9 cellular contexts compared by ENCODE assay signal in genomic region chr17:2137342-2138098, GRCh38.
DNase-seq lines count a peak whose midpoint lies in the region; ATAC-seq and TF ChIP-seq lines count a peak whose summit lies in the region.
"Had no signal": no experiment of that assay in that cellular context is flagged by ENCODE, and none has a peak within 500 bp of the region (broad histone marks: within the 10 kb centered on the region; RNA-seq: fewer than 3 reads in every experiment).

No MANE protein-coding gene starts in this region.

- H3K9me3 Mint-ChIP-seq in stimulated activated naive CD8-positive, alpha-beta T cell treated with anti-CD3 and anti-CD28 coated beads, Interleukin-15, amount 100 ng/mL, for 72 hours: no peaks in the 10 kb centered on the region

- no peaks in the 10 kb centered on the region for H3K9me3 ChIP-seq in NT2/D1 (ENCODE audit: insufficient read depth, low read length)
- H3K9me3 ChIP-seq: heart left ventricle had no signal

- no peak overlapping the region for H3K27ac ChIP-seq in foreskin keratinocyte

- ATAC-seq in foreskin keratinocyte: peak; percentile 86
- no peak for ATAC-seq in stimulated activated naive CD8-positive, alpha-beta T cell treated with anti-CD3 and anti-CD28 coated beads, Interleukin-15, amount 100 ng/mL, for 72 hours
- no peak for ATAC-seq in GM21367 (IDR thresholded peaks at IDR 0.05; ENCODE audit: unreplicated experiment)

- TF ChIP-seq CTCF in foreskin keratinocyte (conservative IDR thresholded peaks at IDR 0.05): no peak

- H3K9ac ChIP-seq in NT2/D1 (ENCODE audit: insufficient read length, low read depth): no peak overlapping the region

- no peak overlapping the region for H3K4me3 ChIP-seq in NT2/D1 (ENCODE audit: insufficient read length, low read depth)
- H3K4me3 ChIP-seq: heart left ventricle had no signal

- H3K4me1 ChIP-seq in NT2/D1 (ENCODE audit: insufficient read depth, insufficient read length) (no peaks in the 10 kb centered on the region), foreskin keratinocyte (peaks cover 16% of the 10 kb centered on the region)

- H3K27me3 ChIP-seq in NT2/D1 (ENCODE audit: insufficient read depth, insufficient read length): no peaks in the 10 kb centered on the region
- no peaks in the 10 kb centered on the region for H3K27me3 ChIP-seq in foreskin keratinocyte
- H3K27me3 ChIP-seq: heart left ventricle had no signal

- H3K27me3 Mint-ChIP-seq in stimulated activated naive CD8-positive, alpha-beta T cell treated with anti-CD3 and anti-CD28 coated beads, Interleukin-15, amount 100 ng/mL, for 72 hours: no peaks in the 10 kb centered on the region

- H3K4me1 Mint-ChIP-seq in stimulated activated naive CD8-positive, alpha-beta T cell treated with anti-CD3 and anti-CD28 coated beads, Interleukin-15, amount 100 ng/mL, for 72 hours: peaks cover 30% of the 10 kb centered on the region

- H3K36me3 ChIP-seq in NT2/D1 (ENCODE audit: insufficient read depth, insufficient read length, low read length): no peaks in the 10 kb centered on the region

- DNase-seq in AG08395 (ENCODE audit: low spot score): peak; percentile 88
- DNase-seq in GM19238 (ENCODE audit: insufficient read length, low spot score): peak; percentile 47
- peak; percentile 56 for DNase-seq in NT2/D1 (ENCODE audit: low read depth, low spot score)
- peak; percentile 43 to 70 for DNase-seq in foreskin keratinocyte
- DNase-seq in stimulated activated naive CD8-positive, alpha-beta T cell treated with anti-CD3 and anti-CD28 coated beads, Interleukin-15, amount 100 ng/mL, for 72 hours: no peak
- DNase-seq in middle frontal gyrus (ENCODE audit: extremely low spot score, low spot score): no peak
- no peak for DNase-seq in activated CD4-positive, alpha-beta T cell treated with anti-CD3 and anti-CD28 coated beads, Interleukin-2, amount 50 U/mL, for 4 hours

- peak overlapping the region; percentile 41 to 81 for H3K27ac Mint-ChIP-seq in stimulated activated naive CD8-positive, alpha-beta T cell treated with anti-CD3 and anti-CD28 coated beads, Interleukin-15, amount 100 ng/mL, for 72 hours

- no peak overlapping the region for H3K4me3 Mint-ChIP-seq in stimulated activated naive CD8-positive, alpha-beta T cell treated with anti-CD3 and anti-CD28 coated beads, Interleukin-15, amount 100 ng/mL, for 72 hours

Comparison
In these comparisons a context has a peak if more than half of its experiments do, and no peak if none do; other contexts are left out.
1. DNase-seq: peak in AG08395 (single experiment), GM19238 (single experiment), NT2/D1 (single experiment) and foreskin keratinocyte (2 of 2); none in stimulated activated naive CD8-positive, alpha-beta T cell treated with anti-CD3 and anti-CD28 coated beads, Interleukin-15, amount 100 ng/mL, for 72 hours (0 of 2), middle frontal gyrus (single experiment) and activated CD4-positive, alpha-beta T cell treated with anti-CD3 and anti-CD28 coated beads, Interleukin-2, amount 50 U/mL, for 4 hours (0 of 2).